11 cellular contexts compared by ENCODE assay signal in genomic region chr6:144335315-144335861, GRCh38. TPM values are rescaled to one million over a fixed set of nuclear protein-coding genes. Genes with fewer than 3 reads are reported as not detected.
DNase-seq lines count a peak whose midpoint lies in the region; ATAC-seq, FAIRE-seq and TF ChIP-seq lines count a peak whose summit lies in the region.
"Had no signal": no experiment of that assay in that cellular context is flagged by ENCODE, and none has a peak within 500 bp of the region (broad histone marks: within the 10 kb centered on the region; RNA-seq: fewer than 3 reads in every experiment).

No MANE protein-coding gene starts in this region.

- H3K4me2 ChIP-seq in keratinocyte (ENCODE audit: control insufficient read depth, extremely low read depth, insufficient read depth, low read depth, low read length): peak overlapping the region; percentile 33

- H3K27me3 Mint-ChIP-seq in CD8-positive, alpha-beta T cell (ENCODE audit: low read depth): no peaks in the 10 kb centered on the region

- no peak for ATAC-seq in CD8-positive, alpha-beta T cell
- ATAC-seq in Panc1: 0 out of 2 replicates have a peak, but pooled peaks have one; percentile 14
- ATAC-seq in HG02588 (IDR thresholded peaks at IDR 0.05; ENCODE audit: unreplicated experiment): no peak
- ATAC-seq in GM21786 (IDR thresholded peaks at IDR 0.05; ENCODE audit: unreplicated experiment): no peak
- no peak for ATAC-seq in GM21528 (IDR thresholded peaks at IDR 0.05; ENCODE audit: low FRiP score, unreplicated experiment)

- H3K36me3 ChIP-seq in CD8-positive, alpha-beta T cell (ENCODE audit: insufficient read depth, low read length): no peaks in the 10 kb centered on the region
- H3K36me3 ChIP-seq in Panc1 (ENCODE audit: control insufficient read depth, insufficient read depth, low read length) (no peaks in the 10 kb centered on the region), keratinocyte (ENCODE audit: control insufficient read depth in 2 of 2, extremely low read depth in 1 of 2, insufficient read depth in 2 of 2, low read length in 2 of 2) (no peaks in the 10 kb centered on the region)

- TF ChIP-seq CTCF in CD8-positive, alpha-beta T cell (IDR thresholded peaks at IDR 0.05): no peak
- no peak for TF ChIP-seq CTCF in Panc1 (IDR thresholded peaks at IDR 0.05)
- no peak for TF ChIP-seq CTCF in keratinocyte (optimal IDR thresholded peaks at IDR 0.05 in 1 of 3, IDR thresholded peaks at IDR 0.05 in 1 of 3, conservative IDR thresholded peaks at IDR 0.05 in 1 of 3; ENCODE audit: extremely low read depth in 1 of 3, insufficient read depth in 2 of 3, low read length in 3 of 3)

- H3K79me2 ChIP-seq in keratinocyte (ENCODE audit: control insufficient read depth, insufficient read depth, low read length): peaks cover 4% of the 10 kb centered on the region

- CTCF ChIA-PET in CD8-positive, alpha-beta T cell (lab: Charles Lee): interaction anchor here (1.2 kb wide), 1 partner anchor 147 kb away, joined by 3 read pairs; no protein-coding TSS in a partner anchor
- CTCF ChIA-PET in Panc1 (lab: Charles Lee): no interaction called here

- H3K27me3 ChIP-seq in CD8-positive, alpha-beta T cell (ENCODE audit: insufficient read depth, low read length): no peaks in the 10 kb centered on the region
- H3K27me3 ChIP-seq in Panc1 (ENCODE audit: control insufficient read depth, insufficient read depth, low read length) (no peaks in the 10 kb centered on the region), keratinocyte (ENCODE audit: control insufficient read depth, extremely low read depth, insufficient read depth, low read length) (no peaks in the 10 kb centered on the region)

- no peak overlapping the region for H3K9ac ChIP-seq in keratinocyte (ENCODE audit: control insufficient read depth, extremely low read depth, insufficient read depth, low read length)

- peaks cover 47% of the 10 kb centered on the region for H3K4me1 ChIP-seq in CD8-positive, alpha-beta T cell (ENCODE audit: insufficient read depth, low read length)
- H3K4me1 ChIP-seq in Panc1 (ENCODE audit: control insufficient read depth, insufficient read depth, low read length) (peaks cover 14% of the 10 kb centered on the region), keratinocyte (ENCODE audit: control insufficient read depth, extremely low read depth, insufficient read depth, low read length) (peaks cover 44% of the 10 kb centered on the region)

- peak overlapping the region; percentile 65 for H3K27ac ChIP-seq in CD8-positive, alpha-beta T cell (ENCODE audit: low read depth, low read length)
- H3K27ac ChIP-seq in Panc1 (ENCODE audit: low read length): no peak overlapping the region
- no peak overlapping the region for H3K27ac ChIP-seq in keratinocyte (ENCODE audit: control insufficient read depth, insufficient read depth, low read length)

- no peaks in the 10 kb centered on the region for H3K9me1 ChIP-seq in keratinocyte (ENCODE audit: control insufficient read depth, extremely low read depth, insufficient read depth, low read length)

- dilution Hi-C loops in keratinocyte (cut with MboI; ENCODE audit: extremely low pct_ligation_motif_present, low sequenced_read_pairs): no loop called here

- H3K4me3 ChIP-seq in CD8-positive, alpha-beta T cell (ENCODE audit: low read depth, low read length): peak overlapping the region; percentile 51
- H3K4me3 ChIP-seq in Panc1 (ENCODE audit: low read depth in 2 of 2, low read length in 2 of 2) (no peak overlapping the region), keratinocyte (ENCODE audit: control insufficient read depth in 2 of 3, extremely low read depth in 1 of 3, insufficient read depth in 2 of 3, low read depth in 1 of 3, low read length in 3 of 3) (no peak overlapping the region)

- POLR2A ChIA-PET in CD8-positive, alpha-beta T cell (lab: Charles Lee): interaction anchor here (0.7 to 3.2 kb wide), 3 partner anchors 8 to 25 kb away, joined by 3 to 24 read pairs (median 3); no protein-coding TSS in a partner anchor
- POLR2A ChIA-PET in Panc1 (lab: Charles Lee): no interaction called here

- FAIRE-seq in GM19239 (lab: Jason Lieb, UNC) (peak; percentile 79), keratinocyte (lab: Jason Lieb, UNC) (peak; percentile 5), HTR-8/SVneo (lab: Jason Lieb, UNC) (no peak)

- in situ Hi-C loops in Panc1 (cut with HindIII; ENCODE audit: low pct_unique_long_range_greater_than_20kb, low sequenced_read_pairs): no loop called here

- no peak for DNase-seq in CD8-positive, alpha-beta T cell
- no peak for DNase-seq in GM19239 (ENCODE audit: insufficient read length, low spot score)
- no peak for DNase-seq in Panc1 (ENCODE audit: low read depth, low spot score)
- no peak for DNase-seq in keratinocyte (ENCODE audit: low read depth, low spot score)
- DNase-seq in HTR-8/SVneo (ENCODE audit: insufficient read length, low spot score): no peak
- DNase-seq: DMS153; effector CD8-positive, alpha-beta T cell; NCI-H446 had no signal

- H3K36me3 Mint-ChIP-seq in CD8-positive, alpha-beta T cell: no peaks in the 10 kb centered on the region

- no peaks in the 10 kb centered on the region for H4K20me1 ChIP-seq in keratinocyte (ENCODE audit: control insufficient read depth, extremely low read depth, insufficient read depth, low read length)

- intact Hi-C loops in CD8-positive, alpha-beta T cell (cut with DNase I, micrococcal nuclease): loop anchor here (2.0 to 10.0 kb wide), 4 partner anchors 15 to 881 kb away; partner anchors contain the start of genes SF3B5 (in 2 of the 2), ADAT2 (in 1 of the 2) and PEX3 (in 1 of the 2)
- intact Hi-C loops in Panc1 (cut with micrococcal nuclease; ENCODE audit: unreplicated experiment): no loop called here

- BruUV-seq in Panc1 (replicated peaks; lab: Mats Ljungman, UMichigan): no TSS peak

- no peaks in the 10 kb centered on the region for H3K9me3 Mint-ChIP-seq in CD8-positive, alpha-beta T cell

- peaks cover 57% of the 10 kb centered on the region for H3K4me1 Mint-ChIP-seq in CD8-positive, alpha-beta T cell (ENCODE audit: low read depth)

- peak overlapping the region; percentile 70 for H3K4me3 Mint-ChIP-seq in CD8-positive, alpha-beta T cell

- H2AFZ ChIP-seq in keratinocyte (ENCODE audit: control insufficient read depth, low read length): no peak overlapping the region

- peak overlapping the region; percentile 98 for H3K27ac Mint-ChIP-seq in CD8-positive, alpha-beta T cell

- no peaks in the 10 kb centered on the region for H3K9me3 ChIP-seq in CD8-positive, alpha-beta T cell (ENCODE audit: low read length)
- H3K9me3 ChIP-seq in Panc1 (ENCODE audit: control insufficient read depth, insufficient read depth, low read depth, low read length) (no peaks in the 10 kb centered on the region), keratinocyte (ENCODE audit: control insufficient read depth, low read depth, low read length) (no peaks in the 10 kb centered on the region)

RNA-seq across cellular contexts. Expression of gene UTRN, which starts 50.3 kb away (rescaled TPM):
- total RNA-seq in CD8-positive, alpha-beta T cell: 100 to 1,000 TPM; 125 to 130 TPM
- 122 TPM for total RNA-seq in Panc1 (2021; ENCODE audit: unreplicated experiment)
- polyA plus RNA-seq in Panc1 (2012; ENCODE audit: insufficient read length): 52.1 TPM
- 19.3 to 23.7 TPM (median 20.5 TPM) in 3 replicates for polyA plus RNA-seq in keratinocyte
- 13.4 TPM for polyA plus RNA-seq in keratinocyte (2011; ENCODE audit: low read depth)
- polyA plus RNA-seq in keratinocyte (2011; cell fraction: cytosol; rRNA removed): 12.1 and 19.8 TPM in 2 replicates
- 47.9 and 52.7 TPM in 2 replicates for polyA plus RNA-seq in keratinocyte (2011; cell fraction: nucleus; rRNA removed)
- 4.5 and 24.8 TPM in 2 replicates for polyA plus RNA-seq in keratinocyte (2012; ENCODE audit: low replicate concordance)
- 43.7 to 153 TPM (median 54.4 TPM) in 3 replicates for polyA minus RNA-seq in keratinocyte
- 35.7 TPM for polyA minus RNA-seq in keratinocyte (2011; cell fraction: cytosol; rRNA and poly(A)+ RNA removed)
- polyA minus RNA-seq in keratinocyte (2011; cell fraction: nucleus; rRNA and poly(A)+ RNA removed): 89.3 and 184 TPM in 2 replicates
